Comparison of ENCODE assay signal across 16 cellular contexts in genomic region chr16:68486671-68487495, GRCh38. TPM values are rescaled to one million over a fixed set of nuclear protein-coding genes. Genes with fewer than 3 reads are reported as not detected.
DNase-seq lines count a peak whose midpoint lies in the region; ATAC-seq and TF ChIP-seq lines count a peak whose summit lies in the region.
"Had no signal": no experiment of that assay in that cellular context is flagged by ENCODE, and none has a peak within 500 bp of the region (broad histone marks: within the 10 kb centered on the region; RNA-seq: fewer than 3 reads in every experiment).

No MANE protein-coding gene starts in this region.

- DNase-seq in DMS153 treated with DMSO at 0.1 percent for 48 hours (lab: John Stamatoyannopoulos, UW; ENCODE audit: unreplicated experiment) = peak; percentile 84
- DNase-seq in NCI-H1436 treated with DMSO at 0.1 percent for 48 hours (lab: John Stamatoyannopoulos, UW) = peak; percentile 26
- DNase-seq in foreskin fibroblast = no peak
- DNase-seq in mesenteric fat pad (ENCODE audit: low spot score) = no peak
- no peak for DNase-seq in CD14-positive monocyte (ENCODE audit: low spot score)
- DNase-seq: activated CD4-positive, alpha-beta T cell treated with anti-CD3 and anti-CD28 coated beads for 48 hours; activated T-cell treated with anti-CD3 and anti-CD28 coated beads, Interleukin-2, amount 50 U/mL, for 48 hours; NCI-H1694 treated with DMSO at 0.1 percent for 48 hours; sigmoid colon; stimulated activated naive CD8-positive, alpha-beta T cell treated with anti-CD3 and anti-CD28 coated beads, Interleukin-15, amount 100 ng/mL, for 72 hours; T-helper 17 cell had no signal

- H3K4me3 Mint-ChIP-seq in brain (peak overlapping the region in 2 of 5 experiments; percentile 2 to 7), nephron (no peak overlapping the region), CD14-positive monocyte (peak overlapping the region in 1 of 2 donors; percentile 35)
- H3K4me3 Mint-ChIP-seq: stimulated activated naive CD8-positive, alpha-beta T cell treated with anti-CD3 and anti-CD28 coated beads, Interleukin-15, amount 100 ng/mL, for 72 hours; T-helper 17 cell had no signal

- H3K36me3 Mint-ChIP-seq in brain = no peaks in the 10 kb centered on the region
- no peaks in the 10 kb centered on the region for H3K36me3 Mint-ChIP-seq in nephron (ENCODE audit: low read depth)
- H3K36me3 Mint-ChIP-seq in CD14-positive monocyte = no peaks in the 10 kb centered on the region

- no peak for TF ChIP-seq CTCF in brain (conservative IDR thresholded peaks at IDR 0.05)
- TF ChIP-seq CTCF in nephron (IDR thresholded peaks at IDR 0.05; ENCODE audit: unreplicated experiment in 3 of 3) = no peak
- TF ChIP-seq CTCF in foreskin fibroblast (IDR thresholded peaks at IDR 0.05; ENCODE audit: low read depth, low read length) = no peak
- no peak for TF ChIP-seq CTCF in CD14-positive monocyte (IDR thresholded peaks at IDR 0.05)

- H3K9me3 Mint-ChIP-seq in brain = peaks cover 0 to 7% (median 4%) of the 10 kb centered on the region in 5 experiments
- peaks cover 6% of the 10 kb centered on the region for H3K9me3 Mint-ChIP-seq in nephron
- peaks cover 0 to 2% (median 0%) of the 10 kb centered on the region in 7 donors for H3K9me3 Mint-ChIP-seq in CD14-positive monocyte
- H3K9me3 Mint-ChIP-seq: stimulated activated naive CD8-positive, alpha-beta T cell treated with anti-CD3 and anti-CD28 coated beads, Interleukin-15, amount 100 ng/mL, for 72 hours had no signal

- H3K27me3 Mint-ChIP-seq in brain (peaks cover 3% of the 10 kb centered on the region), nephron (ENCODE audit: low read depth) (peaks cover 6% of the 10 kb centered on the region), CD14-positive monocyte (ENCODE audit: low read depth in 3 of 3) (peaks cover 3 to 4% (median 3%) of the 10 kb centered on the region in 3 donors)

- H3K4me3 ChIP-seq in foreskin fibroblast (ENCODE audit: low read depth in 1 of 2, low read length in 2 of 2) = no peak overlapping the region
- H3K4me3 ChIP-seq: HAP-1, sigmoid colon had no signal

- H3K4me1 Mint-ChIP-seq in brain = peaks cover 38% of the 10 kb centered on the region
- peaks cover 21% of the 10 kb centered on the region for H3K4me1 Mint-ChIP-seq in nephron
- H3K4me1 Mint-ChIP-seq in CD14-positive monocyte = peaks cover 20% of the 10 kb centered on the region
- H3K4me1 Mint-ChIP-seq: stimulated activated naive CD8-positive, alpha-beta T cell treated with anti-CD3 and anti-CD28 coated beads, Interleukin-15, amount 100 ng/mL, for 72 hours had no signal

- ATAC-seq in HG03139 (IDR thresholded peaks at IDR 0.05; ENCODE audit: unreplicated experiment) = no peak
- ATAC-seq: stimulated activated naive CD8-positive, alpha-beta T cell treated with anti-CD3 and anti-CD28 coated beads, Interleukin-15, amount 100 ng/mL, for 72 hours; T-helper 17 cell had no signal

- intact Hi-C loops in CD14-positive monocyte (cut with micrococcal nuclease) = no loop called here

- peak overlapping the region; percentile 16 to 74 (median 73) for H3K27ac Mint-ChIP-seq in brain
- H3K27ac Mint-ChIP-seq in nephron = peak overlapping the region in 2 of 3 experiments; percentile 4 to 6
- H3K27ac Mint-ChIP-seq in CD14-positive monocyte = peak overlapping the region in 1 of 7 donors; percentile 5
- H3K27ac Mint-ChIP-seq: stimulated activated naive CD8-positive, alpha-beta T cell treated with anti-CD3 and anti-CD28 coated beads, Interleukin-15, amount 100 ng/mL, for 72 hours had no signal

RNA-seq across cellular contexts. Expression of gene SMPD3, which starts 38.6 kb away (rescaled TPM):
- polyA plus RNA-seq in brain (ENCODE audit: insufficient read depth, low read depth, low replicate concordance) (60.8 TPM), CD14-positive monocyte (under 1 TPM; 0.40 to 0.51 TPM)
- 0.58 TPM for total RNA-seq in mesenteric fat pad
- total RNA-seq: myocyte had no signal

RNA-seq across cellular contexts. Expression of gene ZFP90, which starts 52.2 kb away (rescaled TPM):
- 49.3 TPM for polyA plus RNA-seq in brain (ENCODE audit: insufficient read depth, low read depth, low replicate concordance)
- 15.4 TPM for total RNA-seq in mesenteric fat pad
- polyA plus RNA-seq in CD14-positive monocyte = 1 to 10 TPM; 4.2 to 7.9 TPM

Comparison
In these comparisons a context has a peak if more than half of its experiments do, and no peak if none do; other contexts are left out.
1. DNase-seq: peak in DMS153 treated with DMSO at 0.1 percent for 48 hours (single experiment) and NCI-H1436 treated with DMSO at 0.1 percent for 48 hours (single experiment); none in foreskin fibroblast (0 of 2), mesenteric fat pad (single experiment) and CD14-positive monocyte (single experiment).
2. RNA of gene SMPD3, which starts 38.6 kb away (polyA plus RNA-seq): 60.8 TPM in brain (single experiment); 0.40 to 0.51 TPM in CD14-positive monocyte; every median in the first group is over 10 times any median in the second.